13 cellular contexts compared by ENCODE assay signal in genomic region chr6:112956696-112957525, GRCh38.
DNase-seq lines count a peak whose midpoint lies in the region; ATAC-seq, FAIRE-seq and TF ChIP-seq lines count a peak whose summit lies in the region.
"Had no signal": no experiment of that assay in that cellular context is flagged by ENCODE, and none has a peak within 500 bp of the region (broad histone marks: within the 10 kb centered on the region; RNA-seq: fewer than 3 reads in every experiment).

No MANE protein-coding gene starts in this region.

- no peaks in the 10 kb centered on the region for H3K9me1 ChIP-seq in endothelial cell of umbilical vein (replicated peaks; ENCODE audit: control insufficient read depth, extremely low read depth, insufficient read depth, low read length)

- peaks cover 1% of the 10 kb centered on the region for H3K4me1 ChIP-seq in endothelial cell of umbilical vein (ENCODE audit: control insufficient read depth, extremely low read depth, insufficient read depth, low read length)
- H3K4me1 ChIP-seq: body of pancreas had no signal

- POLR2A ChIA-PET in endothelial cell of umbilical vein (lab: Charles Lee): no interaction called here

- H3K36me3 Mint-ChIP-seq in neural crest cell (ENCODE audit: low read depth): peaks cover 20% of the 10 kb centered on the region
- H3K36me3 Mint-ChIP-seq in endothelial cell (ENCODE audit: low read depth, unreplicated experiment): no peaks in the 10 kb centered on the region
- H3K36me3 Mint-ChIP-seq: immature natural killer cell had no signal

- no TSS peak for BruUV-seq in endothelial cell of umbilical vein (replicated peaks; lab: Mats Ljungman, UMichigan)

- peak overlapping the region; percentile 17 for H2AFZ ChIP-seq in endothelial cell of umbilical vein (ENCODE audit: low read depth, low read length)

- no peaks in the 10 kb centered on the region for H3K79me2 ChIP-seq in endothelial cell of umbilical vein (ENCODE audit: control insufficient read depth, insufficient read depth, low read length)

- H3K36me3 ChIP-seq in endothelial cell of umbilical vein (ENCODE audit: control insufficient read depth in 2 of 2, extremely low read depth in 1 of 2, insufficient read depth in 2 of 2, low read length in 2 of 2): no peaks in the 10 kb centered on the region

- H3K4me2 ChIP-seq in endothelial cell of umbilical vein (ENCODE audit: insufficient read depth, low read length): no peak overlapping the region

- no peak overlapping the region for H3K27ac ChIP-seq in endothelial cell of umbilical vein (ENCODE audit: insufficient read depth, low read depth, low read length)
- H3K27ac ChIP-seq: body of pancreas had no signal

- H3K9ac ChIP-seq in endothelial cell of umbilical vein (replicated peaks; ENCODE audit: extremely low read depth, insufficient read depth, low read length): no peak overlapping the region

- DNase-seq in COLO829 (ENCODE audit: low spot score) (peak; percentile 20), NCI-H446 treated with DMSO at 0.1 percent for 48 hours (lab: John Stamatoyannopoulos, UW) (peak; percentile 69), endothelial cell of umbilical vein (ENCODE audit: low read depth, low spot score) (peak; percentile 90), neural crest cell (ENCODE audit: low read depth, low spot score) (no peak), endothelial cell (ENCODE audit: low spot score) (no peak), NCI-H1930 (lab: John Stamatoyannopoulos, UW) (no peak)
- no peak for DNase-seq in stimulated activated naive CD4-positive, alpha-beta T cell (lab: John Stamatoyannopoulos, UW)
- DNase-seq: activated CD4-positive, alpha-beta T cell treated with anti-CD3 and anti-CD28 coated beads, Interleukin-2, amount 50 U/mL, for 1 hour; body of pancreas; COR-L47; immature natural killer cell; stimulated activated CD4-positive, alpha-beta T cell treated with anti-CD3 and anti-CD28 coated beads, Interleukin-12 subunit alpha, Interleukin-12 subunit beta, amount 100 ng/mL, for 4 hours had no signal

- TF ChIP-seq POLR2A in endothelial cell of umbilical vein (IDR thresholded peaks at IDR 0.05; ENCODE audit: low read depth, low read length): no peak

- H3K4me3 Mint-ChIP-seq in neural crest cell (no peak overlapping the region), endothelial cell (ENCODE audit: unreplicated experiment) (no peak overlapping the region)
- H3K4me3 Mint-ChIP-seq: immature natural killer cell had no signal

- H3K27me3 Mint-ChIP-seq in neural crest cell (ENCODE audit: low read depth): no peaks in the 10 kb centered on the region
- H3K27me3 Mint-ChIP-seq in endothelial cell (ENCODE audit: unreplicated experiment): peaks cover 3% of the 10 kb centered on the region

- H3K4me1 Mint-ChIP-seq in neural crest cell: peaks cover 17% of the 10 kb centered on the region
- H3K4me1 Mint-ChIP-seq in endothelial cell (ENCODE audit: unreplicated experiment): no peaks in the 10 kb centered on the region
- H3K4me1 Mint-ChIP-seq: immature natural killer cell had no signal

- H3K27ac Mint-ChIP-seq in neural crest cell (ENCODE audit: unreplicated experiment) (peak overlapping the region; percentile 83), endothelial cell (ENCODE audit: unreplicated experiment) (no peak overlapping the region)
- H3K27ac Mint-ChIP-seq: immature natural killer cell had no signal

- CTCF ChIA-PET in endothelial cell of umbilical vein (lab: Charles Lee): interaction anchor here (1.2 kb wide), 1 partner anchor 922 kb away, joined by 3 read pairs; no protein-coding TSS in a partner anchor

- ATAC-seq in GM21717 (IDR thresholded peaks at IDR 0.05; ENCODE audit: unreplicated experiment): no peak
- ATAC-seq: body of pancreas had no signal

- H3K27me3 ChIP-seq in endothelial cell of umbilical vein (ENCODE audit: control insufficient read depth in 2 of 2, insufficient read depth in 2 of 2, low read length in 2 of 2): no peaks in the 10 kb centered on the region
- H3K27me3 ChIP-seq: body of pancreas had no signal

- H4K20me1 ChIP-seq in endothelial cell of umbilical vein (replicated peaks; ENCODE audit: control insufficient read depth, extremely low read depth, insufficient read depth, low read length): no peaks in the 10 kb centered on the region

- intact Hi-C loops in endothelial cell of umbilical vein (cut with micrococcal nuclease): no loop called here

- H3K4me3 ChIP-seq in endothelial cell of umbilical vein (replicated peaks in 1 of 3; ENCODE audit: insufficient read depth in 1 of 3, low read depth in 1 of 3, low read length in 3 of 3): no peak overlapping the region
- H3K4me3 ChIP-seq: body of pancreas had no signal

- no peaks in the 10 kb centered on the region for H3K9me3 ChIP-seq in endothelial cell of umbilical vein (replicated peaks; ENCODE audit: control insufficient read depth, insufficient read depth, low read length)
- H3K9me3 ChIP-seq: body of pancreas had no signal

- dilution Hi-C loops in endothelial cell of umbilical vein (cut with MboI; ENCODE audit: extremely low pct_ligation_motif_present, low sequenced_read_pairs): no loop called here

- H3K9me3 Mint-ChIP-seq in neural crest cell: peaks cover 9% of the 10 kb centered on the region
- no peaks in the 10 kb centered on the region for H3K9me3 Mint-ChIP-seq in endothelial cell (ENCODE audit: unreplicated experiment)

- no peak for FAIRE-seq in endothelial cell of umbilical vein (lab: Jason Lieb, UNC)

- TF ChIP-seq CTCF in endothelial cell of umbilical vein (IDR thresholded peaks at IDR 0.05; ENCODE audit: extremely low read depth in 1 of 2, insufficient read depth in 1 of 2, low read depth in 1 of 2, low read length in 2 of 2) (no peak), neural crest cell (conservative IDR thresholded peaks at IDR 0.05) (no peak), endothelial cell (IDR thresholded peaks at IDR 0.05; ENCODE audit: unreplicated experiment) (no peak)

TF ChIP-seq in endothelial cell of umbilical vein, 7 proteins besides CTCF, POLR2A, EP300 and RAD21:
- TF ChIP-seq EZH2 (IDR thresholded peaks at IDR 0.05; ENCODE audit: borderline replicate concordance, low read depth, low read length, severe bottlenecking) (no peak), FOS (IDR thresholded peaks at IDR 0.05; ENCODE audit: borderline replicate concordance, insufficient read depth, low read length) (peak; percentile 4)

Comparison
In these comparisons a context has a peak if more than half of its experiments do, and no peak if none do; other contexts are left out.
1. DNase-seq: peak in COLO829 (single experiment), NCI-H446 treated with DMSO at 0.1 percent for 48 hours (single experiment) and endothelial cell of umbilical vein (single experiment); none in neural crest cell (single experiment), endothelial cell (single experiment), stimulated activated naive CD4-positive, alpha-beta T cell (0 of 6) and NCI-H1930 (0 of 2).